ENCODE assay signal across 8 cellular contexts in the genomic region with DNA sequence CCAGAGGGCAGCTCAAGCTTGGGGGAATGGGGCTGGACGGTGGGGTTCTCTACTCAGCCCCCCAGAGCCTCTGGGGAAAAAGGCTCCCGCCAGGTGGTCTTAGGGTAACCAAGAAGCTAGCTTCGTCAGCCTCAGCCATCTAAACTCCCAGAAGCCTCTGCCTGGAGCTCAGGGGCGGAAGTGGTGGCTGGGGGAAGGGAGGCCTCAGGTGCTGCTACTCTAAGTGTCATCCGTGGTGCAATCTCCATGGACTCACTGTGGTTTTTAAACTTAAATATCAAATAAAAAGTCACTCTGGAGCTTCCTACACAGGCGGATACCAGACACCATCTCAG. TPM values are rescaled to one million over a fixed set of nuclear protein-coding genes. Genes with fewer than 3 reads are reported as not detected.
A peak's percentile ranks its signal among the peaks of the same experiment; 100 is the strongest.
DNase-seq lines count a peak whose midpoint lies in the region; ATAC-seq and TF ChIP-seq lines count a peak whose summit lies in the region.

No MANE protein-coding gene starts in this region.

- peaks cover 28% of the 10 kb centered on the region for H3K27me3 ChIP-seq in neural progenitor cell

- H4K20me1 ChIP-seq in neural progenitor cell (ENCODE audit: low read depth): no peaks in the 10 kb centered on the region

- no peak for TF ChIP-seq CTCF in neural progenitor cell (IDR thresholded peaks at IDR 0.05)

- peak; percentile 75 for DNase-seq in OCI-M1 (lab: John Stamatoyannopoulos, UW)
- DNase-seq in activated naive CD4-positive, alpha-beta T cell treated with anti-CD3 and anti-CD28 coated beads, Interleukin-2, amount 50 U/mL, for 16 hours: peak; percentile 69
- DNase-seq in neural progenitor cell (ENCODE audit: low spot score): no peak
- DNase-seq in midbrain (lab: John Stamatoyannopoulos, UW): no peak
- no peak for DNase-seq in NCI-H446 (lab: John Stamatoyannopoulos, UW)
- no peak for DNase-seq in ureter (ENCODE audit: low spot score)

- peak; percentile 53 for ATAC-seq in GM18505 (IDR thresholded peaks at IDR 0.05; ENCODE audit: unreplicated experiment)
- ATAC-seq in HG02798 (IDR thresholded peaks at IDR 0.05; ENCODE audit: poor library complexity, unreplicated experiment): peak; percentile 74

- H3K27me3 Mint-ChIP-seq in neural progenitor cell (ENCODE audit: insufficient read depth, low read depth): peaks cover 12% of the 10 kb centered on the region

- no peak overlapping the region for H3K27ac ChIP-seq in neural progenitor cell

- H3F3A ChIP-seq in neural progenitor cell (ENCODE audit: low read depth): no peaks in the 10 kb centered on the region

- H3K36me3 Mint-ChIP-seq in neural progenitor cell: no peaks in the 10 kb centered on the region

- peak; percentile 72 for TF ChIP-seq POLR2A in GM18505 (IDR thresholded peaks at IDR 0.05; ENCODE audit: borderline replicate concordance, extremely low read depth, insufficient read depth, insufficient read length)

- no peak overlapping the region for H3K4me3 Mint-ChIP-seq in neural progenitor cell

- H3K4me3 ChIP-seq in neural progenitor cell: no peak overlapping the region

- no peaks in the 10 kb centered on the region for H3K9me3 ChIP-seq in neural progenitor cell (ENCODE audit: low read depth)

- H3K79me2 ChIP-seq in neural progenitor cell (ENCODE audit: low read depth): no peaks in the 10 kb centered on the region

- no peaks in the 10 kb centered on the region for H3K36me3 ChIP-seq in neural progenitor cell

- H2AFZ ChIP-seq in neural progenitor cell (replicated peaks): peak overlapping the region; percentile 96

- peaks cover 7% of the 10 kb centered on the region for H3K4me1 ChIP-seq in neural progenitor cell

- no peak overlapping the region for H3K9ac ChIP-seq in neural progenitor cell

- no peak overlapping the region for H3K27ac Mint-ChIP-seq in neural progenitor cell

- H3K4me2 ChIP-seq in neural progenitor cell: no peak overlapping the region

- peaks cover 6% of the 10 kb centered on the region for H3K9me3 Mint-ChIP-seq in neural progenitor cell

- H3K4me1 Mint-ChIP-seq in neural progenitor cell: peaks cover 3% of the 10 kb centered on the region

RNA-seq across cellular contexts. Expression of gene DOCK2, which starts 0.7 kb away (rescaled TPM):
- total RNA-seq in neural progenitor cell (ENCODE audit: low replicate concordance): 1.1 and 1.7 TPM in 2 replicates
- total RNA-seq in ureter: 22.4 TPM

RNA-seq across cellular contexts. Expression of gene SPDL1, which starts 54.2 kb away (rescaled TPM):
- total RNA-seq in neural progenitor cell (ENCODE audit: low replicate concordance) (91.4 and 151 TPM in 2 replicates), ureter (10.4 TPM)

Comparison
In these comparisons a context has a peak if more than half of its experiments do, and no peak if none do; other contexts are left out.
1. DNase-seq: peak in OCI-M1 (single experiment) and activated naive CD4-positive, alpha-beta T cell treated with anti-CD3 and anti-CD28 coated beads, Interleukin-2, amount 50 U/mL, for 16 hours (single experiment); none in neural progenitor cell (single experiment), midbrain (single experiment), NCI-H446 (0 of 2) and ureter (single experiment).